Comparison of ENCODE assay signal across 9 cellular contexts in genomic region chr15:83011271-83012037, GRCh38. TPM values are rescaled to one million over a fixed set of nuclear protein-coding genes. Genes with fewer than 3 reads are reported as not detected.
DNase-seq lines count a peak whose midpoint lies in the region; ATAC-seq, FAIRE-seq and TF ChIP-seq lines count a peak whose summit lies in the region.
"Had no signal": no experiment of that assay in that cellular context is flagged by ENCODE, and none has a peak within 500 bp of the region (broad histone marks: within the 10 kb centered on the region; RNA-seq: fewer than 3 reads in every experiment).

Gene C15orf40, minus strand, starts transcription at chr15:83011639. Its CDS starts 32 bp downstream, at chr15:83011607.

- no peaks in the 10 kb centered on the region for H3K27me3 ChIP-seq in bronchial epithelial cell (ENCODE audit: control insufficient read depth, insufficient read depth, low read length)

- POLR2A ChIA-PET in WTC11 (lab: Charles Lee): interaction anchor here (0.6 to 1.4 kb wide), 4 partner anchors 55 to 261 kb away, joined by 3 to 4 read pairs (median 4); partner anchors contain the start of genes BTBD1 and HDGFL3

- TF ChIP-seq CTCF in AG09309 (IDR thresholded peaks at IDR 0.05; ENCODE audit: control insufficient read depth, insufficient read depth, low read depth, low read length, missing control alignments) (peak; percentile 68), WTC11 (IDR thresholded peaks at IDR 0.05) (no peak; the same call in 1 of the 2 replicates), bronchial epithelial cell (IDR thresholded peaks at IDR 0.05; ENCODE audit: insufficient read depth, low read length, severe bottlenecking) (peak; percentile 83)

- DNase-seq in AG09309 (ENCODE audit: low read depth): peak; percentile 44
- DNase-seq in NCI-H2196 (lab: John Stamatoyannopoulos, UW; ENCODE audit: unreplicated experiment): peak; percentile 86
- peak; percentile 89 for DNase-seq in WTC11 (ENCODE audit: low spot score)
- peak; percentile 82 for DNase-seq in bronchial epithelial cell (ENCODE audit: low read depth)
- DNase-seq in iPS-NIHi7 (ENCODE audit: extremely low spot score): peak; percentile 96
- peak; percentile 69 for DNase-seq in smooth muscle cell of the brain vasculature (ENCODE audit: low read depth, low spot score)

- H3K4me3 Mint-ChIP-seq in WTC11: peak within 1 kb of the TSS; percentile 98

- no peak for FAIRE-seq in bronchial epithelial cell (lab: Jason Lieb, UNC)
- FAIRE-seq: colon had no signal

- peaks cover 12% of the 10 kb centered on the region for H3K9me3 Mint-ChIP-seq in WTC11

- H3K4me3 ChIP-seq in AG09309 (ENCODE audit: control insufficient read depth, low read depth, low read length) (peak within 1 kb of the TSS; percentile 83), bronchial epithelial cell (ENCODE audit: low read depth, low read length) (peak within 1 kb of the TSS; percentile 96)

- peak; percentile 88 for ATAC-seq in GM18907 (IDR thresholded peaks at IDR 0.05; ENCODE audit: unreplicated experiment)
- peak; percentile 90 for ATAC-seq in HG03139 (IDR thresholded peaks at IDR 0.05; ENCODE audit: unreplicated experiment)
- peak; percentile 91 for ATAC-seq in WTC11

- peaks cover 23% of the 10 kb centered on the region for H3K36me3 Mint-ChIP-seq in WTC11

- CTCF ChIA-PET in WTC11 (lab: Charles Lee): interaction anchor here (0.5 to 1.8 kb wide), 28 partner anchors 9 to 480 kb away, joined by 3 to 19 read pairs (median 3); partner anchors contain the start of genes BNC1, BTBD1 and RAMAC

- peak within 1 kb of the TSS; percentile 89 for H3K27ac Mint-ChIP-seq in WTC11

- no peaks in the 10 kb centered on the region; the same call in 1 of the 2 replicates for H3K27me3 Mint-ChIP-seq in WTC11 (ENCODE audit: low read depth)

- H3K36me3 ChIP-seq in bronchial epithelial cell (ENCODE audit: control insufficient read depth, insufficient read depth, low read length): peaks cover 4% of the 10 kb centered on the region

- peaks cover 34% of the 10 kb centered on the region for H3K4me1 Mint-ChIP-seq in WTC11

TF ChIP-seq in WTC11, 78 proteins besides CTCF, POLR2A, EP300 and RAD21 (continues in another document):
- no peak for TF ChIP-seq AR (CRISPR knock-in tag; IDR thresholded peaks at IDR 0.05)
- TF ChIP-seq OVOL2 (CRISPR knock-in tag; IDR thresholded peaks at IDR 0.05; ENCODE audit: borderline replicate concordance): no peak
- no peak for TF ChIP-seq GRHL2 (CRISPR knock-in tag; IDR thresholded peaks at IDR 0.05; ENCODE audit: insufficient replicate concordance, severe bottlenecking)
- TF ChIP-seq RORB (CRISPR knock-in tag; IDR thresholded peaks at IDR 0.05): no peak
- no peak; the same call in 1 of the 2 replicates for TF ChIP-seq ZNF232 (CRISPR knock-in tag; IDR thresholded peaks at IDR 0.05)
- 0 out of 2 replicates have a peak, but pooled peaks have one; percentile 48 for TF ChIP-seq E2F1 (CRISPR knock-in tag; IDR thresholded peaks at IDR 0.05)
- TF ChIP-seq ZNF281 (CRISPR knock-in tag; IDR thresholded peaks at IDR 0.05): peak; percentile 55; the same call in 1 of the 2 replicates
- no peak for TF ChIP-seq ZNF263 (CRISPR knock-in tag; IDR thresholded peaks at IDR 0.05; ENCODE audit: low read depth)
- TF ChIP-seq ZNF121 (CRISPR knock-in tag; IDR thresholded peaks at IDR 0.05): no peak; the same call in 1 of the 2 replicates
- TF ChIP-seq ARID4B (CRISPR knock-in tag; IDR thresholded peaks at IDR 0.05; ENCODE audit: borderline replicate concordance): peak; percentile 80; the same call in 1 of the 2 replicates
- peak; percentile 97 for TF ChIP-seq KAT7 (CRISPR knock-in tag; IDR thresholded peaks at IDR 0.05; ENCODE audit: borderline replicate concordance)
- TF ChIP-seq NR2C2 (CRISPR knock-in tag; IDR thresholded peaks at IDR 0.05): 0 out of 2 replicates have a peak, but pooled peaks have one; percentile 42
- TF ChIP-seq USF1 (CRISPR knock-in tag; IDR thresholded peaks at IDR 0.05): no peak

RNA-seq across cellular contexts. Expression of gene C15orf40, which starts in this region (rescaled TPM):
- total RNA-seq in WTC11 (2021) (21.0 to 29.0 TPM (median 27.5 TPM) in 3 replicates), bronchial epithelial cell (5.5 and 12.8 TPM in 2 replicates)

Comparison
In these comparisons a context has a peak if more than half of its experiments do, and no peak if none do; other contexts are left out.
1. Peak in every context shown above with its lines: DNase-seq, ATAC-seq and H3K4me3 ChIP-seq.
2. DNase-seq: peak in every context shown above with its lines; median percentile 96 in iPS-NIHi7; 89 in WTC11; 86 in NCI-H2196; 82 in bronchial epithelial cell; 69 in smooth muscle cell of the brain vasculature; 44 in AG09309.